Comparison of ENCODE assay signal across 1 cellular context in genomic region chr10:62019685-62020361, GRCh38.
TF ChIP-seq lines count a peak whose summit lies in the region.

No MANE protein-coding gene starts in this region.

TF ChIP-seq in HEK293, 187 proteins besides CTCF, POLR2A, EP300 and RAD21 (continued from another document):
- TF ChIP-seq ZBTB44 (tag by site-specific recombination; IDR thresholded peaks at IDR 0.05) (no peak), GFI1B (tag by site-specific recombination; IDR thresholded peaks at IDR 0.05) (peak; percentile 65)
